ENCODE assay signal across 34 cellular contexts in the genomic region with DNA sequence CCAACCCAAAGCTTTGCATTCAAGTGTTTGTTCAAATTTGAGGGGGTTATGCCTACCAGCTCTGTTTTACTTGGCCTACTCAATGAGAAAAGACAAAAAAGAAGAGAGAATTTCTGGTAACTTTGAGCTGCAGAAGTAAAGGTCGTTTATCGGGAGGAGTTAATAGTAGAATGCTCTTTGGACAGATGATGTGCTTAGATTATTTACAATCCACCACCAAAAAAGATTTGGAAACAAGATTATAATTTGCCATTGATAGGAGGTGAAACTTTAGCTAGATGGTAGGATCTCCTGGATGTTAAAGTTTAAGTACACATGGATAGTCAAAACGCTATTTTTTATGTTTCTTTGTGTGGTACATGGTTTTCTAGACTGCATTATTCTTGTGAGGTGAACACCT. TPM values are rescaled to one million over a fixed set of nuclear protein-coding genes. Genes with fewer than 3 reads are reported as not detected.
DNase-seq lines count a peak whose midpoint lies in the region; ATAC-seq, FAIRE-seq and TF ChIP-seq lines count a peak whose summit lies in the region.
"Had no signal": no experiment of that assay in that cellular context is flagged by ENCODE, and none has a peak within 500 bp of the region (broad histone marks: within the 10 kb centered on the region; RNA-seq: fewer than 3 reads in every experiment).

No MANE protein-coding gene starts in this region.

- DNase-seq in HepG2 (ENCODE audit: low spot score) (no peak), left lobe of liver (ENCODE audit: low spot score) (no peak), right lobe of liver (no peak), Calu3 (no peak), G401 (ENCODE audit: low spot score) (no peak)
- DNase-seq: 8988T; ACHN; AML-193; BE2C; C1 segment of cervical spinal cord; Caco-2; CD4-positive, alpha-beta memory T cell; CD4-positive, alpha-beta T cell; CD4-positive, CD25-positive, alpha-beta regulatory T cell; CD8-positive, alpha-beta memory T cell; CD8-positive, alpha-beta T cell; COR-L47; DMS 273 treated with DMSO at 0.1 percent for 48 hours; DMS153; DMS53; DMS79; DMS79 treated with DMSO at 0.1 percent for 48 hours; DND-41; EL had no signal

- H3K9me3 ChIP-seq in liver (ENCODE audit: control insufficient read depth in 4 of 4, low read length in 3 of 4) (no peaks in the 10 kb centered on the region), HepG2 (ENCODE audit: low read length) (no peaks in the 10 kb centered on the region), right lobe of liver (no peaks in the 10 kb centered on the region)
- H3K9me3 ChIP-seq: A549; BE2C; BLaER1; BLaER1 treated with 17β-estradiol and CSF1 and Interleukin-3, amounts not matched to agents 10 nM and 100 nM; Caco-2 had no signal

- TF ChIP-seq EP300 in HepG2 (IDR thresholded peaks at IDR 0.05; ENCODE audit: low read depth in 2 of 2, low read length in 2 of 2) (no peak), HepG2 (CRISPR knock-in tag; IDR thresholded peaks at IDR 0.05; ENCODE audit: borderline replicate concordance) (no peak)

- no peak for TF ChIP-seq CTCF in liver (IDR thresholded peaks at IDR 0.05; ENCODE audit: low read depth, low read length, missing input control)
- no peak for TF ChIP-seq CTCF in HepG2 (CRISPR knock-in tag; IDR thresholded peaks at IDR 0.05)
- TF ChIP-seq CTCF in right lobe of liver (IDR thresholded peaks at IDR 0.05), result no peak
- no peak for TF ChIP-seq CTCF in Calu3 (IDR thresholded peaks at IDR 0.05; ENCODE audit: unreplicated experiment)

- H3K9me3 Mint-ChIP-seq in Calu3 (ENCODE audit: low read depth, unreplicated experiment), result no peaks in the 10 kb centered on the region
- H3K9me3 Mint-ChIP-seq: CD4-positive, alpha-beta T cell; CD4-positive, CD25-positive, alpha-beta regulatory T cell; CD8-positive, alpha-beta memory T cell; CD8-positive, alpha-beta T cell had no signal

- no peaks in the 10 kb centered on the region for H4K20me1 ChIP-seq in HepG2 (ENCODE audit: insufficient read depth, low read length)
- H4K20me1 ChIP-seq: BLaER1; BLaER1 treated with 17β-estradiol and CSF1 and Interleukin-3, amounts not matched to agents 10 nM and 100 nM had no signal

- H3K27ac ChIP-seq in liver (ENCODE audit: low read depth in 1 of 2, low read length in 2 of 2), result peak overlapping the region; percentile 36 to 48
- H3K27ac ChIP-seq in HepG2 (ENCODE audit: extremely low read length, insufficient read depth, low read length), result no peak overlapping the region
- H3K27ac ChIP-seq in right lobe of liver, result peak overlapping the region in 2 of 3 donors; percentile 28 to 77
- H3K27ac ChIP-seq: 22Rv1; A549; BLaER1; BLaER1 treated with 17β-estradiol and CSF1 and Interleukin-3, amounts not matched to agents 10 nM and 100 nM; C4-2B had no signal

- CTCF ChIA-PET in HepG2 (lab: Yijun Ruan, JAX; ENCODE audit: low intra/inter-chr PET ratio, low total read pairs), result no interaction called here
- CTCF ChIA-PET in Calu3 (lab: Charles Lee), result interaction anchor here (1.5 to 1.6 kb wide), 2 partner anchors 10 to 29 kb away, joined by 3 to 4 read pairs; no protein-coding TSS in a partner anchor

- no peak overlapping the region for H2AFZ ChIP-seq in HepG2 (ENCODE audit: low read length)

- intact Hi-C loops in HepG2 (cut with micrococcal nuclease; ENCODE audit: unreplicated experiment) (no loop called here), right lobe of liver (cut with DNase I) (no loop called here), Calu3 (cut with micrococcal nuclease; ENCODE audit: unreplicated experiment) (no loop called here)

- H3K27me3 Mint-ChIP-seq in Calu3 (ENCODE audit: unreplicated experiment), result no peaks in the 10 kb centered on the region
- H3K27me3 Mint-ChIP-seq: B cell; CD4-positive, alpha-beta T cell had no signal

- ATAC-seq in HepG2 (no peak), left lobe of liver (peak; percentile 67), right lobe of liver (peak; percentile 69 to 77 (median 74))
- ATAC-seq: A549; CD8-positive, alpha-beta T cell had no signal

- H3K4me3 ChIP-seq in liver (ENCODE audit: low read depth in 1 of 3, low read length in 3 of 3) (no peak overlapping the region), HepG2 (replicated peaks in 1 of 3; ENCODE audit: insufficient read depth in 1 of 3, low read depth in 2 of 3, low read length in 3 of 3) (no peak overlapping the region), right lobe of liver (no peak overlapping the region)
- H3K4me3 ChIP-seq: A549; BLaER1; BLaER1 treated with 17β-estradiol and CSF1 and Interleukin-3, amounts not matched to agents 10 nM and 100 nM had no signal

- in situ Hi-C loops in HepG2 (cut with HindIII; ENCODE audit: extremely low pct_ligation_motif_present, low pct_unique_long_range_greater_than_20kb), result no loop called here
- in situ Hi-C loops in G401 (cut with HindIII; ENCODE audit: low sequenced_read_pairs), result no loop called here

- BruUV-seq in HepG2 (replicated peaks; lab: Mats Ljungman, UMichigan) (no TSS peak), Calu3 (replicated peaks; lab: Mats Ljungman, UMichigan) (no TSS peak)

- WGBS in liver, result 32% methylated on average over 3 of the region's 3 CpGs
- WGBS in HepG2 (ENCODE audit: low lambda C conversion rate), result 85% methylated on average over 3 of the region's 3 CpGs
- 23% methylated on average over 3 of the region's 3 CpGs for WGBS in right lobe of liver (ENCODE audit: insufficient coverage, low coverage, low lambda C conversion rate, missing lambda C conversion rate)

- H3K4me1 ChIP-seq in liver (ENCODE audit: control insufficient read depth in 4 of 4, insufficient read depth in 4 of 4, low read length in 3 of 4), result peaks cover 6 to 41% (median 34%) of the 10 kb centered on the region in 4 donors
- peaks cover 7% of the 10 kb centered on the region; the same call in 1 of the 2 replicates for H3K4me1 ChIP-seq in HepG2 (ENCODE audit: insufficient read depth, low read length)
- H3K4me1 ChIP-seq in right lobe of liver, result peaks cover 0 to 50% (median 8%) of the 10 kb centered on the region in 4 donors
- H3K4me1 ChIP-seq: A549; BE2C; BLaER1; BLaER1 treated with 17β-estradiol and CSF1 and Interleukin-3, amounts not matched to agents 10 nM and 100 nM; Caco-2 had no signal

- H3K4me3 Mint-ChIP-seq in Calu3 (ENCODE audit: low read depth, unreplicated experiment), result no peak overlapping the region
- H3K4me3 Mint-ChIP-seq: B cell; CD14-positive monocyte; CD4-positive, alpha-beta memory T cell; CD4-positive, alpha-beta T cell; CD4-positive, CD25-positive, alpha-beta regulatory T cell; CD8-positive, alpha-beta memory T cell; CD8-positive, alpha-beta T cell had no signal

- H3K36me3 ChIP-seq in liver (ENCODE audit: control insufficient read depth in 4 of 4, insufficient read depth in 3 of 4, low read depth in 1 of 4, low read length in 3 of 4) (no peaks in the 10 kb centered on the region), HepG2 (replicated peaks in 1 of 2; ENCODE audit: control insufficient read depth in 1 of 2, insufficient read depth in 2 of 2, low read length in 2 of 2) (no peaks in the 10 kb centered on the region), right lobe of liver (no peaks in the 10 kb centered on the region)
- H3K36me3 ChIP-seq: BE2C; BLaER1; BLaER1 treated with 17β-estradiol and CSF1 and Interleukin-3, amounts not matched to agents 10 nM and 100 nM had no signal

- H3K36me3 Mint-ChIP-seq in Calu3 (ENCODE audit: insufficient read depth, unreplicated experiment), result no peaks in the 10 kb centered on the region
- H3K36me3 Mint-ChIP-seq: CD14-positive monocyte; CD4-positive, alpha-beta memory T cell; CD4-positive, CD25-positive, alpha-beta regulatory T cell; CD8-positive, alpha-beta memory T cell; CD8-positive, alpha-beta T cell had no signal

- TF ChIP-seq RAD21 in liver (IDR thresholded peaks at IDR 0.05) (peak; percentile 6 to 21), HepG2 (CRISPR knock-in tag; IDR thresholded peaks at IDR 0.05) (no peak)

- peaks cover 8% of the 10 kb centered on the region for H3K4me1 Mint-ChIP-seq in Calu3 (ENCODE audit: low read depth, unreplicated experiment)
- H3K4me1 Mint-ChIP-seq: B cell; CD14-positive monocyte; CD4-positive, alpha-beta memory T cell; CD4-positive, CD25-positive, alpha-beta regulatory T cell; CD8-positive, alpha-beta memory T cell had no signal

- no peaks in the 10 kb centered on the region for H3K27me3 ChIP-seq in liver (ENCODE audit: control insufficient read depth in 4 of 4, insufficient read depth in 4 of 4, low read length in 3 of 4)
- H3K27me3 ChIP-seq in HepG2 (ENCODE audit: control insufficient read depth in 1 of 2, insufficient read depth in 2 of 2, low read length in 2 of 2), result no peaks in the 10 kb centered on the region
- no peaks in the 10 kb centered on the region for H3K27me3 ChIP-seq in right lobe of liver
- H3K27me3 ChIP-seq: BE2C; BLaER1; BLaER1 treated with 17β-estradiol and CSF1 and Interleukin-3, amounts not matched to agents 10 nM and 100 nM had no signal

- no peak overlapping the region for H3K4me2 ChIP-seq in HepG2 (ENCODE audit: low read depth, low read length)
- H3K4me2 ChIP-seq: A549; BLaER1; BLaER1 treated with 17β-estradiol and CSF1 and Interleukin-3, amounts not matched to agents 10 nM and 100 nM had no signal

- no peak overlapping the region for H3K27ac Mint-ChIP-seq in Calu3 (ENCODE audit: unreplicated experiment)
- H3K27ac Mint-ChIP-seq: B cell; CD14-positive monocyte; CD4-positive, alpha-beta memory T cell; CD4-positive, alpha-beta T cell; CD4-positive, CD25-positive, alpha-beta regulatory T cell; CD8-positive, alpha-beta memory T cell; CD8-positive, alpha-beta T cell had no signal

- no peaks in the 10 kb centered on the region for H3K79me2 ChIP-seq in HepG2 (ENCODE audit: insufficient read depth, low read length)

- POLR2A ChIA-PET in HepG2 (lab: Yijun Ruan, JAX), result no interaction called here

- FAIRE-seq in HepG2 (lab: Jason Lieb, UNC), result no peak
- FAIRE-seq: A204.1, A549, D721Med had no signal

- H3K9ac ChIP-seq in liver (ENCODE audit: low read depth in 1 of 2, low read length in 2 of 2), result no peak overlapping the region
- H3K9ac ChIP-seq in HepG2 (ENCODE audit: insufficient read depth, low read depth, low read length), result no peak overlapping the region
- H3K9ac ChIP-seq: BLaER1; BLaER1 treated with 17β-estradiol and CSF1 and Interleukin-3, amounts not matched to agents 10 nM and 100 nM had no signal

- TF ChIP-seq POLR2A in HepG2 (IDR thresholded peaks at IDR 0.05; ENCODE audit: insufficient read depth in 1 of 2, low read depth in 2 of 2, low read length in 2 of 2) (no peak), right lobe of liver (IDR thresholded peaks at IDR 0.05) (no peak)

RNA-seq across cellular contexts. Expression of gene CPS1, which starts 24.9 kb away (rescaled TPM):
- total RNA-seq in liver, result 100 to 1,000 TPM; 651 to 930 TPM
- 100 to 1,000 TPM; 469 to 499 TPM for polyA plus RNA-seq in liver
- 44.9 and 51.7 TPM in 2 replicates for total RNA-seq in HepG2 (2016; rRNA removed; fragmentation: Illumina TruSeq; extraction: Trizol)
- total RNA-seq in HepG2 (2016; cell fraction: cytosol; rRNA removed; fragmentation: Illumina TruSeq; extraction: Trizol; ENCODE audit: low read depth), result 4.5 and 7.1 TPM in 2 replicates
- total RNA-seq in HepG2 (2016; cell fraction: insoluble cytoplasmic fraction; rRNA removed; fragmentation: Illumina TruSeq; extraction: Trizol), result 42.6 and 49.0 TPM in 2 replicates
- 22.1 and 24.3 TPM in 2 replicates for total RNA-seq in HepG2 (2016; cell fraction: membrane; rRNA removed; fragmentation: Illumina TruSeq; extraction: Trizol)
- total RNA-seq in HepG2 (2016; cell fraction: nucleus; rRNA removed; fragmentation: Illumina TruSeq; extraction: Trizol), result 47.7 and 52.3 TPM in 2 replicates
- 17.6 and 24.4 TPM in 2 replicates for polyA plus RNA-seq in HepG2 (2011; rRNA removed)
- polyA plus RNA-seq in HepG2 (2011; cell fraction: cytosol; rRNA removed), result 16.5 and 18.6 TPM in 2 replicates
- 16.9 and 18.9 TPM in 2 replicates for polyA plus RNA-seq in HepG2 (2011; cell fraction: nucleus; rRNA removed)
- 13.0 and 24.2 TPM in 2 replicates for polyA plus RNA-seq in HepG2 (2012)
- polyA plus RNA-seq in HepG2 (2016; cell fraction: cytosol; fragmentation: Illumina TruSeq; extraction: Trizol; ENCODE audit: low read depth), result 1.3 and 1.4 TPM in 2 replicates
- polyA plus RNA-seq in HepG2 (2016; cell fraction: insoluble cytoplasmic fraction; fragmentation: Illumina TruSeq; extraction: Trizol; ENCODE audit: low read depth), result 22.9 and 25.1 TPM in 2 replicates
- polyA plus RNA-seq in HepG2 (2016; cell fraction: membrane; fragmentation: Illumina TruSeq; extraction: Trizol; ENCODE audit: low read depth), result 7.7 and 8.8 TPM in 2 replicates
- polyA plus RNA-seq in HepG2 (2016; cell fraction: nucleus; fragmentation: Illumina TruSeq; extraction: Trizol; ENCODE audit: insufficient read depth, low read depth), result 28.4 and 30.6 TPM in 2 replicates
- polyA minus RNA-seq in HepG2 (2011; rRNA and poly(A)+ RNA removed; ENCODE audit: low replicate concordance), result 49.7 and 1,370 TPM in 2 replicates
- 44.2 and 46.4 TPM in 2 replicates for polyA minus RNA-seq in HepG2 (2011; cell fraction: cytosol; rRNA and poly(A)+ RNA removed)
- 89.2 and 97.7 TPM in 2 replicates for polyA minus RNA-seq in HepG2 (2011; cell fraction: nucleus; rRNA and poly(A)+ RNA removed)
- 1,770 TPM for total RNA-seq in left lobe of liver
- total RNA-seq in right lobe of liver, result 1,000 to 10,000 TPM; 1,066 to 2,150 (median 1,343) TPM
- 0.80 and 1.1 TPM in 2 replicates for total RNA-seq in Calu3 (2022)
- 12.8 and 17.1 TPM in 2 replicates for total RNA-seq in G401 (2014; rRNA removed; shearing (Covaris generic))
- polyA plus RNA-seq: CD14-positive monocyte; CD4-positive, alpha-beta memory T cell; CD4-positive, CD25-positive, alpha-beta regulatory T cell; CD8-positive, alpha-beta memory T cell had no signal

RNA-seq across cellular contexts. Expression of gene LANCL1, which starts 54.9 kb away (rescaled TPM):
- 10 to 100 TPM; 15.1 to 21.0 TPM for total RNA-seq in liver
- 1 to 10 TPM; 7.2 to 9.1 TPM for polyA plus RNA-seq in liver
- total RNA-seq in HepG2 (2016; rRNA removed; fragmentation: Illumina TruSeq; extraction: Trizol), result 67.7 and 111 TPM in 2 replicates
- 4.6 and 5.6 TPM in 2 replicates for total RNA-seq in HepG2 (2016; cell fraction: cytosol; rRNA removed; fragmentation: Illumina TruSeq; extraction: Trizol; ENCODE audit: low read depth)
- 67.1 and 103 TPM in 2 replicates for total RNA-seq in HepG2 (2016; cell fraction: insoluble cytoplasmic fraction; rRNA removed; fragmentation: Illumina TruSeq; extraction: Trizol)
- 19.3 and 21.2 TPM in 2 replicates for total RNA-seq in HepG2 (2016; cell fraction: membrane; rRNA removed; fragmentation: Illumina TruSeq; extraction: Trizol)
- total RNA-seq in HepG2 (2016; cell fraction: nucleus; rRNA removed; fragmentation: Illumina TruSeq; extraction: Trizol), result 56.5 and 56.7 TPM in 2 replicates
- 45.4 and 53.5 TPM in 2 replicates for polyA plus RNA-seq in HepG2 (2011; rRNA removed)
- polyA plus RNA-seq in HepG2 (2011; cell fraction: cytosol; rRNA removed), result 34.1 and 42.0 TPM in 2 replicates
- polyA plus RNA-seq in HepG2 (2011; cell fraction: nucleus; rRNA removed), result 34.7 and 38.4 TPM in 2 replicates
- polyA plus RNA-seq in HepG2 (2012), result 33.4 and 41.5 TPM in 2 replicates
- polyA plus RNA-seq in HepG2 (2016; cell fraction: cytosol; fragmentation: Illumina TruSeq; extraction: Trizol; ENCODE audit: low read depth), result 3.3 and 3.5 TPM in 2 replicates
- polyA plus RNA-seq in HepG2 (2016; cell fraction: insoluble cytoplasmic fraction; fragmentation: Illumina TruSeq; extraction: Trizol; ENCODE audit: low read depth), result 83.5 and 85.9 TPM in 2 replicates
- 8.6 and 10.0 TPM in 2 replicates for polyA plus RNA-seq in HepG2 (2016; cell fraction: membrane; fragmentation: Illumina TruSeq; extraction: Trizol; ENCODE audit: low read depth)
- 62.4 and 65.7 TPM in 2 replicates for polyA plus RNA-seq in HepG2 (2016; cell fraction: nucleus; fragmentation: Illumina TruSeq; extraction: Trizol; ENCODE audit: insufficient read depth, low read depth)
- polyA minus RNA-seq in HepG2 (2011; rRNA and poly(A)+ RNA removed; ENCODE audit: low replicate concordance), result 86.1 and 162 TPM in 2 replicates
- 56.5 and 59.2 TPM in 2 replicates for polyA minus RNA-seq in HepG2 (2011; cell fraction: cytosol; rRNA and poly(A)+ RNA removed)
- 38.0 and 44.5 TPM in 2 replicates for polyA minus RNA-seq in HepG2 (2011; cell fraction: nucleus; rRNA and poly(A)+ RNA removed)
- 15.6 TPM for total RNA-seq in left lobe of liver
- total RNA-seq in right lobe of liver, result 10 to 100 TPM; 16.1 to 20.6 (median 17.5) TPM
- total RNA-seq in Calu3 (2022), result 36.3 and 37.1 TPM in 2 replicates
- 49.2 and 63.7 TPM in 2 replicates for total RNA-seq in G401 (2014; rRNA removed; shearing (Covaris generic))

Comparison
In these comparisons a context has a peak if more than half of its experiments do, and no peak if none do; other contexts are left out.
1. RNA of gene CPS1, which starts 24.9 kb away (total RNA-seq): 1,770 TPM in left lobe of liver (single experiment), 1,066 to 2,150 TPM in right lobe of liver and 651 to 930 TPM in liver; 4.5 to 52.3 TPM in HepG2, 12.8 to 17.1 TPM in G401 and 0.80 to 1.1 TPM in Calu3; every median in the first group is over 10 times any median in the second.